5 cellular contexts compared by ENCODE assay signal in genomic region chr18:38634117-38634516, GRCh38.
"Had no signal": no experiment of that assay in that cellular context is flagged by ENCODE, and none has a peak within 500 bp of the region (broad histone marks: within the 10 kb centered on the region; RNA-seq: fewer than 3 reads in every experiment).

No MANE protein-coding gene starts in this region.

- ATAC-seq: HepG2, K562 had no signal

- H3K4me3 ChIP-seq: K562 had no signal

- DNase-seq: IMR-90 had no signal

- H3K27ac ChIP-seq: HL-60 had no signal

- FAIRE-seq: HepG2, HTR-8/SVneo, K562 had no signal
